19 cellular contexts compared by ENCODE assay signal in genomic region chr7:76315372-76315771, GRCh38. TPM values are rescaled to one million over a fixed set of nuclear protein-coding genes. Genes with fewer than 3 reads are reported as not detected.
DNase-seq lines count a peak whose midpoint lies in the region; ATAC-seq and TF ChIP-seq lines count a peak whose summit lies in the region.
"Had no signal": no experiment of that assay in that cellular context is flagged by ENCODE, and none has a peak within 500 bp of the region (broad histone marks: within the 10 kb centered on the region; RNA-seq: fewer than 3 reads in every experiment).

No MANE protein-coding gene starts in this region.

- intact Hi-C loops in activated CD8-positive, alpha-beta T cell treated with anti-CD3 and anti-CD28 coated beads for 36 hours (cut with micrococcal nuclease), result loop anchor here (2.0 kb wide), 1 partner anchor 137 kb away; no protein-coding TSS in a partner anchor

- peak; percentile 34 for DNase-seq in activated CD8-positive, alpha-beta T cell treated with anti-CD3 and anti-CD28 coated beads for 36 hours
- DNase-seq in activated CD8-positive, alpha-beta T cell treated with anti-CD3 and anti-CD28 coated beads, Interleukin-2, amount 10 ng/mL, durations not matched to agents 7 days and 5 days, result no peak
- DNase-seq in NCI-H524 (lab: John Stamatoyannopoulos, UW), result peak; percentile 23 to 82
- DNase-seq in dermis blood vessel endothelial cell, result peak; percentile 35
- DNase-seq in activated effector memory CD4-positive, alpha-beta T cell treated with anti-CD3 and anti-CD28 coated beads, Interleukin-2, amount 50 U/mL, for 16 hours, result no peak
- DNase-seq in neural progenitor cell (ENCODE audit: low spot score), result no peak
- DNase-seq: ACHN; DND-41; KG1; NCI-H1092; NCI-H2107; retina; stimulated activated naive CD8-positive, alpha-beta T cell treated with anti-CD3 and anti-CD28 coated beads, Interleukin-15, Interleukin-2, amounts not matched to agents 100 U/mL and 50 U/mL, for 24 hours; SW 1271; upper lobe of right lung; WERI-Rb-1 had no signal

- H3K4me2 ChIP-seq in neural progenitor cell, result no peak overlapping the region

- H3K9me3 Mint-ChIP-seq in activated CD8-positive, alpha-beta T cell treated with anti-CD3 and anti-CD28 coated beads for 36 hours, result no peaks in the 10 kb centered on the region
- no peaks in the 10 kb centered on the region for H3K9me3 Mint-ChIP-seq in activated CD8-positive, alpha-beta T cell treated with anti-CD3 and anti-CD28 coated beads, Interleukin-2, amount 10 ng/mL, durations not matched to agents 7 days and 5 days (ENCODE audit: insufficient read depth)
- no peaks in the 10 kb centered on the region for H3K9me3 Mint-ChIP-seq in neural progenitor cell

- peaks cover 14% of the 10 kb centered on the region for H3K79me2 ChIP-seq in neural progenitor cell (ENCODE audit: low read depth)

- H3K9ac ChIP-seq in subcutaneous abdominal adipose tissue (ENCODE audit: low read length in 5 of 5) (no peak overlapping the region), neural progenitor cell (no peak overlapping the region)

- H4K20me1 ChIP-seq in neural progenitor cell (ENCODE audit: low read depth), result peaks cover 12% of the 10 kb centered on the region

- peaks cover 26% of the 10 kb centered on the region for H3K4me1 Mint-ChIP-seq in activated CD8-positive, alpha-beta T cell treated with anti-CD3 and anti-CD28 coated beads for 36 hours (ENCODE audit: low read depth)
- H3K4me1 Mint-ChIP-seq in activated CD8-positive, alpha-beta T cell treated with anti-CD3 and anti-CD28 coated beads, Interleukin-2, amount 10 ng/mL, durations not matched to agents 7 days and 5 days (ENCODE audit: low read depth), result peaks cover 38% of the 10 kb centered on the region
- peaks cover 24% of the 10 kb centered on the region for H3K4me1 Mint-ChIP-seq in neural progenitor cell

- H3K27me3 Mint-ChIP-seq in activated CD8-positive, alpha-beta T cell treated with anti-CD3 and anti-CD28 coated beads for 36 hours, result no peaks in the 10 kb centered on the region
- no peaks in the 10 kb centered on the region for H3K27me3 Mint-ChIP-seq in activated CD8-positive, alpha-beta T cell treated with anti-CD3 and anti-CD28 coated beads, Interleukin-2, amount 10 ng/mL, durations not matched to agents 7 days and 5 days (ENCODE audit: low read depth)
- peaks cover 16% of the 10 kb centered on the region for H3K27me3 Mint-ChIP-seq in neural progenitor cell (ENCODE audit: insufficient read depth, low read depth)

- H3K27me3 ChIP-seq in subcutaneous abdominal adipose tissue (ENCODE audit: control insufficient read depth in 5 of 5, insufficient read depth in 4 of 5, low read length in 5 of 5) (no peaks in the 10 kb centered on the region), neural progenitor cell (no peaks in the 10 kb centered on the region)
- H3K27me3 ChIP-seq: upper lobe of right lung had no signal

- TF ChIP-seq CTCF in activated CD8-positive, alpha-beta T cell treated with anti-CD3 and anti-CD28 coated beads for 36 hours (IDR thresholded peaks at IDR 0.05), result no peak
- TF ChIP-seq CTCF in neural progenitor cell (IDR thresholded peaks at IDR 0.05), result no peak

- H2AFZ ChIP-seq in neural progenitor cell (replicated peaks), result no peak overlapping the region

- H3F3A ChIP-seq in neural progenitor cell (ENCODE audit: low read depth), result peaks cover 35% of the 10 kb centered on the region

- ATAC-seq in activated CD8-positive, alpha-beta T cell treated with anti-CD3 and anti-CD28 coated beads for 36 hours, result no peak
- ATAC-seq in activated CD8-positive, alpha-beta T cell treated with anti-CD3 and anti-CD28 coated beads, Interleukin-2, amount 10 ng/mL, durations not matched to agents 7 days and 5 days, result no peak
- ATAC-seq in GM21825 (IDR thresholded peaks at IDR 0.05; ENCODE audit: unreplicated experiment), result no peak
- ATAC-seq: stimulated activated naive CD8-positive, alpha-beta T cell treated with anti-CD3 and anti-CD28 coated beads, Interleukin-15, Interleukin-2, amounts not matched to agents 100 U/mL and 50 U/mL, for 24 hours; upper lobe of right lung had no signal

- H3K27ac ChIP-seq in subcutaneous abdominal adipose tissue (ENCODE audit: low read depth, low read length) (peak overlapping the region; percentile 14), neural progenitor cell (no peak overlapping the region)
- H3K27ac ChIP-seq: upper lobe of right lung, WERI-Rb-1 had no signal

- H3K27ac Mint-ChIP-seq in activated CD8-positive, alpha-beta T cell treated with anti-CD3 and anti-CD28 coated beads for 36 hours, result no peak overlapping the region
- no peak overlapping the region for H3K27ac Mint-ChIP-seq in activated CD8-positive, alpha-beta T cell treated with anti-CD3 and anti-CD28 coated beads, Interleukin-2, amount 10 ng/mL, durations not matched to agents 7 days and 5 days
- H3K27ac Mint-ChIP-seq in neural progenitor cell, result no peak overlapping the region

- H3K9me3 ChIP-seq in subcutaneous abdominal adipose tissue (ENCODE audit: control insufficient read depth in 5 of 5, low read length in 5 of 5) (no peaks in the 10 kb centered on the region), neural progenitor cell (ENCODE audit: low read depth) (no peaks in the 10 kb centered on the region)
- H3K9me3 ChIP-seq: upper lobe of right lung had no signal

- no peak overlapping the region for H3K4me3 Mint-ChIP-seq in activated CD8-positive, alpha-beta T cell treated with anti-CD3 and anti-CD28 coated beads for 36 hours
- no peak overlapping the region for H3K4me3 Mint-ChIP-seq in activated CD8-positive, alpha-beta T cell treated with anti-CD3 and anti-CD28 coated beads, Interleukin-2, amount 10 ng/mL, durations not matched to agents 7 days and 5 days
- H3K4me3 Mint-ChIP-seq in neural progenitor cell, result no peak overlapping the region
- H3K4me3 Mint-ChIP-seq: CD14-positive monocyte had no signal

- H3K4me1 ChIP-seq in subcutaneous abdominal adipose tissue (ENCODE audit: control insufficient read depth in 5 of 5, insufficient read depth in 5 of 5, low read length in 5 of 5) (peaks cover 2 to 45% (median 41%) of the 10 kb centered on the region in 5 donors), neural progenitor cell (peaks cover 15% of the 10 kb centered on the region)

- H3K4me3 ChIP-seq in subcutaneous abdominal adipose tissue (ENCODE audit: low read depth in 1 of 5, low read length in 5 of 5) (no peak overlapping the region), neural progenitor cell (no peak overlapping the region)
- H3K4me3 ChIP-seq: upper lobe of right lung had no signal

- peaks cover 0 to 3% (median 0%) of the 10 kb centered on the region in 5 donors for H3K36me3 ChIP-seq in subcutaneous abdominal adipose tissue (ENCODE audit: control insufficient read depth in 5 of 5, insufficient read depth in 5 of 5, low read length in 5 of 5)
- no peaks in the 10 kb centered on the region for H3K36me3 ChIP-seq in neural progenitor cell
- H3K36me3 ChIP-seq: upper lobe of right lung, WERI-Rb-1 had no signal

- POLR2A ChIA-PET in activated CD8-positive, alpha-beta T cell treated with anti-CD3 and anti-CD28 coated beads for 36 hours (lab: Charles Lee), result interaction anchor here (1.4 kb wide), 2 partner anchors 10 to 35 kb away, joined by 4 read pairs; no protein-coding TSS in a partner anchor
- POLR2A ChIA-PET in activated CD8-positive, alpha-beta T cell treated with anti-CD3 and anti-CD28 coated beads, Interleukin-2, amount 10 ng/mL, durations not matched to agents 7 days and 5 days (lab: Charles Lee), result interaction anchor here (1.3 kb wide), 1 partner anchor 12 kb away, joined by 3 read pairs; no protein-coding TSS in a partner anchor

- CTCF ChIA-PET in activated CD8-positive, alpha-beta T cell treated with anti-CD3 and anti-CD28 coated beads for 36 hours (lab: Charles Lee), result interaction anchor here (3.1 to 5.8 kb wide), 4 partner anchors 12 to 138 kb away, joined by 21 to 78 read pairs (median 58); partner anchors contain the start of gene HSPB1
- CTCF ChIA-PET in activated CD8-positive, alpha-beta T cell treated with anti-CD3 and anti-CD28 coated beads, Interleukin-2, amount 10 ng/mL, durations not matched to agents 7 days and 5 days (lab: Charles Lee), result interaction anchor here (0.7 to 10.0 kb wide), 6 partner anchors 24 to 267 kb away, joined by 3 to 107 read pairs (median 6); partner anchors contain the start of gene MDH2

- peaks cover 7% of the 10 kb centered on the region for H3K36me3 Mint-ChIP-seq in activated CD8-positive, alpha-beta T cell treated with anti-CD3 and anti-CD28 coated beads for 36 hours (ENCODE audit: low read depth)
- peaks cover 11% of the 10 kb centered on the region for H3K36me3 Mint-ChIP-seq in activated CD8-positive, alpha-beta T cell treated with anti-CD3 and anti-CD28 coated beads, Interleukin-2, amount 10 ng/mL, durations not matched to agents 7 days and 5 days (ENCODE audit: low read depth)
- H3K36me3 Mint-ChIP-seq in neural progenitor cell, result no peaks in the 10 kb centered on the region
- H3K36me3 Mint-ChIP-seq: CD14-positive monocyte had no signal

RNA-seq across cellular contexts. Expression of gene HSPB1, which starts 12.9 kb away (rescaled TPM):
- 100 to 1,000 TPM; 104 to 109 TPM for total RNA-seq in activated CD8-positive, alpha-beta T cell treated with anti-CD3 and anti-CD28 coated beads for 36 hours
- 10 to 100 TPM; 37.2 to 40.4 TPM for total RNA-seq in activated CD8-positive, alpha-beta T cell treated with anti-CD3 and anti-CD28 coated beads, Interleukin-2, amount 10 ng/mL, durations not matched to agents 7 days and 5 days
- total RNA-seq in dermis blood vessel endothelial cell (109 and 120 TPM in 2 replicates), neural progenitor cell (ENCODE audit: low replicate concordance) (9.7 and 20.8 TPM in 2 replicates)

RNA-seq across cellular contexts. Expression of gene YWHAG, which starts 43.4 kb away (rescaled TPM):
- total RNA-seq in activated CD8-positive, alpha-beta T cell treated with anti-CD3 and anti-CD28 coated beads for 36 hours, result 100 to 1,000 TPM; 138 to 143 TPM
- total RNA-seq in activated CD8-positive, alpha-beta T cell treated with anti-CD3 and anti-CD28 coated beads, Interleukin-2, amount 10 ng/mL, durations not matched to agents 7 days and 5 days, result 10 to 100 TPM; 77.9 to 79.3 TPM
- total RNA-seq in dermis blood vessel endothelial cell, result 95.0 and 154 TPM in 2 replicates
- 179 and 190 TPM in 2 replicates for total RNA-seq in neural progenitor cell (ENCODE audit: low replicate concordance)

Comparison
In these comparisons a context has a peak if more than half of its experiments do, and no peak if none do; other contexts are left out.
1. DNase-seq: peak in activated CD8-positive, alpha-beta T cell treated with anti-CD3 and anti-CD28 coated beads for 36 hours (single experiment), NCI-H524 (2 of 2) and dermis blood vessel endothelial cell (single experiment); none in activated CD8-positive, alpha-beta T cell treated with anti-CD3 and anti-CD28 coated beads, Interleukin-2, amount 10 ng/mL, durations not matched to agents 7 days and 5 days (single experiment), activated effector memory CD4-positive, alpha-beta T cell treated with anti-CD3 and anti-CD28 coated beads, Interleukin-2, amount 50 U/mL, for 16 hours (single experiment) and neural progenitor cell (single experiment).